ENCODE assay signal across 28 cellular contexts in the genomic region with DNA sequence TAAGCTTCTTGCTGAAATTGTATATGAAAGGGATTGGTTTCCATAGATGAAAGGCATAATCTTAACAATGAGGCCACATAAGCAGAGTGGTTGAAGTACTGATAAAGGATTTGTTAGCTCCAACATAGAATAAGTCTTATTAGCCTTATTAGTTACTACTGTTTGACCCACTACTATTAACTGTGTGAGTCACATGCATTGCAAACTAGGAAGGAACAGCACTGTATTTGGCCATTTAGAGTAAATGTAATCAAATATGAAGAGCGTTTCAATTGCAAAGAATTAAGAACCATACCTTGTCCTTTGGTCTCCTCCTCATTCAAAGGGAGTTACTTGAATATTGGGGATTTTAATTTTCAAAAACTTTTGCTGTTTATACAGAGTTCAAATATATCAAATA.
"Had no signal": no experiment of that assay in that cellular context is flagged by ENCODE, and none has a peak within 500 bp of the region (broad histone marks: within the 10 kb centered on the region; RNA-seq: fewer than 3 reads in every experiment).

No MANE protein-coding gene starts in this region.

- FAIRE-seq: astrocyte had no signal

- H3K9me3 ChIP-seq: gastrocnemius medialis, heart left ventricle had no signal

- DNase-seq: activated CD4-positive, alpha-beta memory T cell treated with anti-CD3 and anti-CD28 coated beads, Interleukin-2, amount 10 ng/mL, durations not matched to agents 7 days and 5 days; activated CD4-positive, alpha-beta T cell treated with anti-CD3 and anti-CD28 coated beads for 4 hours; activated CD4-positive, alpha-beta T cell treated with anti-CD3 and anti-CD28 coated beads, Interleukin-2, amount 10 ng/mL, durations not matched to agents 7 days and 5 days; activated CD4-positive, alpha-beta T cell treated with anti-CD3 and anti-CD28 coated beads, Interleukin-2, amount 50 U/mL, for 4 hours; activated CD4-positive, CD25-positive, alpha-beta regulatory T cell; activated CD4-positive, CD25-positive, alpha-beta regulatory T cell treated with anti-CD3 and anti-CD28 coated beads, Interleukin-2, amount 50 U/mL, for 72 hours; activated CD8-positive, alpha-beta memory T cell treated with anti-CD3 and anti-CD28 coated beads, Interleukin-2, amount 50 U/mL, for 48 hours; activated gamma-delta T cell; activated naive CD4-positive, alpha-beta T cell; activated naive CD4-positive, alpha-beta T cell treated with anti-CD3 and anti-CD28 coated beads, Interleukin-2, amount 10 ng/mL, durations not matched to agents 7 days and 5 days; activated T-cell treated with anti-CD3 and anti-CD28 coated beads for 4 hours; activated T-cell treated with anti-CD3 and anti-CD28 coated beads, Interleukin-2, amount 50 U/mL, for 24 hours; activated T-cell treated with anti-CD3 and anti-CD28 coated beads, Interleukin-2, amount 50 U/mL, for 72 hours; amniotic stem cell; anterior cingulate cortex; brain microvascular endothelial cell; caudate nucleus; cortex of kidney; dermis blood vessel endothelial cell; effector CD4-positive, alpha-beta T cell; effector memory CD8-positive, alpha-beta T cell; foreskin keratinocyte; gastrocnemius medialis; glutamatergic neuron; heart left ventricle; T-helper 2 cell had no signal

- H3K27ac ChIP-seq: brain microvascular endothelial cell, foreskin keratinocyte, gastrocnemius medialis, heart left ventricle had no signal

- ATAC-seq: activated T-cell treated with anti-CD3 and anti-CD28 coated beads, Interleukin-2, amount 50 U/mL, for 72 hours; effector memory CD8-positive, alpha-beta T cell; esophagus mucosa; foreskin keratinocyte; gastrocnemius medialis; heart left ventricle had no signal

- H3K36me3 ChIP-seq: brain microvascular endothelial cell, gastrocnemius medialis, heart left ventricle had no signal

- H3K27me3 ChIP-seq: brain microvascular endothelial cell, foreskin keratinocyte, gastrocnemius medialis, heart left ventricle had no signal

- H3K4me1 ChIP-seq: gastrocnemius medialis, heart left ventricle had no signal

- H3K4me3 ChIP-seq: gastrocnemius medialis, heart left ventricle had no signal
